Comparison of ENCODE assay signal across 37 cellular contexts in the genomic region with DNA sequence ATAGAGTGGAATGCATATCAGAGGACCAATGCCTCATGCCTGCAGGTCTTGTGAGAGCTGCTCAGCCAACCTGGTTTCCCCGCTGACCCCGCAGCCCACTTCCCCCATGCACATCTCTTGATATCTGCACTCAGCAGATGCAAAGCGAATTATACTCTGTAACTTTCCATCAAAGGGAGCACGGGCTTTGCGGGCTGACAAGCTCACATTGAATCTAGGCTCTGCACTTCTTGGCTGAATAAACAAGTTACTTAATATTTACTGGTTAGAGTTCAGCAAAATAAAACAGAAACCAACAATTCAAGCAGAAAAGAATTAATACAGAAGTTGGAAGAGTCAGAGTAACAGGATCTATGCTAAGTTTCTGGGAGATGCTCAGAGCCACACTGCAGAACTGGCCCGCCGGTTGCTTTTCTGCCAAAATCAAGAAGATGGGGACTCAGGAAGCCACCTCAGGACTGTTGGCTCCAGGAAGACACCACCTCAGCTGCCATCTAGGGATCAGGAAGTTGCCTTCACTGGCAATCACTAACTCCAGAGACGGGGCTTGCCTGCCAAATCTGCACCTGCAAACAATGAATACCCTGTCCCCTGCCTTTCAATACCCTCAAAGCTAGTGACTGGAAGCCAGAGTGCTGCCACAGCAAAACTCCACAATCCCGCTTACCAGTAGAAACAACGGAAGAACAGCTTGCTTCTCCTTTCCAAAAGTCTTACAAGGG. TPM values are rescaled to one million over a fixed set of nuclear protein-coding genes. Genes with fewer than 3 reads are reported as not detected.
"Had no signal": no experiment of that assay in that cellular context is flagged by ENCODE, and none has a peak within 500 bp of the region (broad histone marks: within the 10 kb centered on the region; RNA-seq: fewer than 3 reads in every experiment).

No MANE protein-coding gene starts in this region.

- H3K4me3 ChIP-seq: MG63, SJCRH30, SK-N-MC had no signal

- ATAC-seq: activated CD8-positive, alpha-beta memory T cell treated with anti-CD3 and anti-CD28 coated beads, Interleukin-2, amount 10 ng/mL, durations not matched to agents 7 days and 5 days; activated naive CD8-positive, alpha-beta T cell treated with anti-CD3 and anti-CD28 coated beads, Interleukin-2, amount 50 U/mL, for 24 hours; Panc1 had no signal

- H3K4me3 Mint-ChIP-seq: activated CD4-positive, alpha-beta memory T cell treated with anti-CD3 and anti-CD28 coated beads, Interleukin-2, amount 10 ng/mL, durations not matched to agents 7 days and 5 days; activated CD8-positive, alpha-beta memory T cell treated with anti-CD3 and anti-CD28 coated beads, Interleukin-2, amount 10 ng/mL, durations not matched to agents 7 days and 5 days; activated naive CD4-positive, alpha-beta T cell treated with anti-CD3 and anti-CD28 coated beads, Interleukin-2, amount 10 ng/mL, durations not matched to agents 7 days and 5 days; activated naive CD8-positive, alpha-beta T cell; activated naive CD8-positive, alpha-beta T cell treated with anti-CD3 and anti-CD28 coated beads, Interleukin-2, amount 50 U/mL, for 24 hours had no signal

- H3K9me3 Mint-ChIP-seq: activated CD4-positive, alpha-beta memory T cell treated with anti-CD3 and anti-CD28 coated beads, Interleukin-2, amount 10 ng/mL, durations not matched to agents 7 days and 5 days; activated naive CD4-positive, alpha-beta T cell treated with anti-CD3 and anti-CD28 coated beads, Interleukin-2, amount 10 ng/mL, durations not matched to agents 7 days and 5 days; activated naive CD8-positive, alpha-beta T cell treated with anti-CD3 and anti-CD28 coated beads, Interleukin-2, amount 50 U/mL, for 24 hours had no signal

- H3K4me1 Mint-ChIP-seq: activated CD4-positive, alpha-beta memory T cell treated with anti-CD3 and anti-CD28 coated beads, Interleukin-2, amount 10 ng/mL, durations not matched to agents 7 days and 5 days; activated CD8-positive, alpha-beta memory T cell treated with anti-CD3 and anti-CD28 coated beads, Interleukin-2, amount 10 ng/mL, durations not matched to agents 7 days and 5 days; activated naive CD4-positive, alpha-beta T cell treated with anti-CD3 and anti-CD28 coated beads, Interleukin-2, amount 10 ng/mL, durations not matched to agents 7 days and 5 days; activated naive CD8-positive, alpha-beta T cell treated with anti-CD3 and anti-CD28 coated beads, Interleukin-2, amount 50 U/mL, for 24 hours had no signal

- H3K36me3 ChIP-seq: brain microvascular endothelial cell, MG63, SJCRH30, WERI-Rb-1 had no signal

- H3K27ac ChIP-seq: brain microvascular endothelial cell, SJCRH30, SK-N-MC, WERI-Rb-1 had no signal

- H3K36me3 Mint-ChIP-seq: activated CD8-positive, alpha-beta memory T cell treated with anti-CD3 and anti-CD28 coated beads, Interleukin-2, amount 10 ng/mL, durations not matched to agents 7 days and 5 days; activated naive CD4-positive, alpha-beta T cell treated with anti-CD3 and anti-CD28 coated beads, Interleukin-2, amount 10 ng/mL, durations not matched to agents 7 days and 5 days; activated naive CD8-positive, alpha-beta T cell had no signal

- H3K4me1 ChIP-seq: SJCRH30 had no signal

- H3K9me3 ChIP-seq: MG63, SJCRH30 had no signal

- H3K27ac Mint-ChIP-seq: activated CD4-positive, alpha-beta memory T cell treated with anti-CD3 and anti-CD28 coated beads, Interleukin-2, amount 10 ng/mL, durations not matched to agents 7 days and 5 days; activated CD8-positive, alpha-beta memory T cell treated with anti-CD3 and anti-CD28 coated beads, Interleukin-2, amount 10 ng/mL, durations not matched to agents 7 days and 5 days; activated naive CD4-positive, alpha-beta T cell treated with anti-CD3 and anti-CD28 coated beads, Interleukin-2, amount 10 ng/mL, durations not matched to agents 7 days and 5 days; activated naive CD8-positive, alpha-beta T cell; activated naive CD8-positive, alpha-beta T cell treated with anti-CD3 and anti-CD28 coated beads, Interleukin-2, amount 50 U/mL, for 24 hours had no signal

- DNase-seq: activated CD4-positive, alpha-beta memory T cell treated with anti-CD3 and anti-CD28 coated beads, Interleukin-2, amount 10 ng/mL, durations not matched to agents 7 days and 5 days; activated CD4-positive, alpha-beta T cell treated with anti-CD3 and anti-CD28 coated beads for 1 hour; activated CD4-positive, alpha-beta T cell treated with anti-CD3 and anti-CD28 coated beads for 48 hours; activated CD4-positive, CD25-positive, alpha-beta regulatory T cell; activated CD8-positive, alpha-beta memory T cell treated with anti-CD3 and anti-CD28 coated beads for 24 hours; activated CD8-positive, alpha-beta memory T cell treated with anti-CD3 and anti-CD28 coated beads, Interleukin-2, amount 10 ng/mL, durations not matched to agents 7 days and 5 days; activated CD8-positive, alpha-beta memory T cell treated with anti-CD3 and anti-CD28 coated beads, Interleukin-2, amount 50 U/mL, for 48 hours; activated effector memory CD4-positive, alpha-beta T cell treated with Interleukin-2 at 50 U/mL for 16 hours; activated naive CD4-positive, alpha-beta T cell treated with anti-CD3 and anti-CD28 coated beads, Interleukin-2, amount 10 ng/mL, durations not matched to agents 7 days and 5 days; activated naive CD8-positive, alpha-beta T cell treated with anti-CD3 and anti-CD28 coated beads, Interleukin-2, amount 50 U/mL, for 24 hours; activated T-cell treated with anti-CD3 and anti-CD28 coated beads, Interleukin-2, amount 50 U/mL, for 48 hours; anterior cingulate cortex; brain microvascular endothelial cell; central memory CD4-positive, alpha-beta T cell; Karpas-422; MG63; NCI-H1048; NCI-H1105 treated with DMSO at 0.1 percent for 48 hours; NCI-H1436; NCI-H1694; NCI-H1930; NCI-H2081 treated with DMSO at 0.1 percent for 48 hours; NCI-H226; NCI-H446 treated with DMSO at 0.1 percent for 48 hours; NCI-H524; NCI-H69; NCI-H82; SHP77; SJCRH30; T1000; WERI-Rb-1 had no signal

- H3K27me3 Mint-ChIP-seq: activated CD8-positive, alpha-beta memory T cell treated with anti-CD3 and anti-CD28 coated beads, Interleukin-2, amount 10 ng/mL, durations not matched to agents 7 days and 5 days; activated naive CD4-positive, alpha-beta T cell treated with anti-CD3 and anti-CD28 coated beads, Interleukin-2, amount 10 ng/mL, durations not matched to agents 7 days and 5 days had no signal

- H3K27me3 ChIP-seq: brain microvascular endothelial cell, SJCRH30 had no signal

RNA-seq across cellular contexts. Expression of a gene that starts 46.5 kb away (rescaled TPM):
- total RNA-seq: activated CD4-positive, alpha-beta memory T cell treated with anti-CD3 and anti-CD28 coated beads, Interleukin-2, amount 10 ng/mL, durations not matched to agents 7 days and 5 days; activated CD8-positive, alpha-beta memory T cell treated with anti-CD3 and anti-CD28 coated beads, Interleukin-2, amount 10 ng/mL, durations not matched to agents 7 days and 5 days; RPMI7951; SJCRH30; T-helper 1 cell treated with Interleukin-12 subunit alpha and Interleukin-12 subunit beta and Interleukin-4 antibody, amounts not matched to agents 30 ng/mL and 1 ng/mL, for 36 hours; T-helper 2 cell treated with Interferon-gamma antibody and Interleukin-4, amounts not matched to agents 100 ng/mL and 5 ng/mL, for 36 hours had no signal
